In genomic region chr7:108592633-108593277, GRCh38 we compare ENCODE assay signal across 9 cellular contexts. TPM values are rescaled to one million over a fixed set of nuclear protein-coding genes. Genes with fewer than 3 reads are reported as not detected.
DNase-seq lines count a peak whose midpoint lies in the region; ATAC-seq, FAIRE-seq and TF ChIP-seq lines count a peak whose summit lies in the region.
"Had no signal": no experiment of that assay in that cellular context is flagged by ENCODE, and none has a peak within 500 bp of the region (broad histone marks: within the 10 kb centered on the region; RNA-seq: fewer than 3 reads in every experiment).

No MANE protein-coding gene starts in this region.

- peak overlapping the region; percentile 4 for H3K9ac ChIP-seq in endocrine pancreas (ENCODE audit: control insufficient read depth, insufficient read depth, low read length)

- 42 to 50% (median 49%) methylated on average over 4 of the region's 4 CpGs for WGBS in stomach, 5 donors

- H3K9me3 ChIP-seq in cardiac muscle cell (ENCODE audit: low read depth), result no peaks in the 10 kb centered on the region
- H3K9me3 ChIP-seq in right atrium auricular region, result no peaks in the 10 kb centered on the region
- H3K9me3 ChIP-seq in endocrine pancreas (ENCODE audit: control insufficient read depth, low read length), result no peaks in the 10 kb centered on the region
- no peaks in the 10 kb centered on the region for H3K9me3 ChIP-seq in stomach

- TF ChIP-seq CTCF in cardiac muscle cell (IDR thresholded peaks at IDR 0.05; ENCODE audit: low read depth, low read length), result peak; percentile 30
- peak in 1 of 2 donors; percentile 35 for TF ChIP-seq CTCF in right atrium auricular region (IDR thresholded peaks at IDR 0.05)
- no peak for TF ChIP-seq CTCF in stomach (IDR thresholded peaks at IDR 0.05)

- FAIRE-seq in urothelium cell line (lab: Jason Lieb, UNC) (no peak), RCC 7860 (lab: Jason Lieb, UNC) (no peak)

- H3K36me3 ChIP-seq in cardiac muscle cell (no peaks in the 10 kb centered on the region), right atrium auricular region (no peaks in the 10 kb centered on the region), endocrine pancreas (ENCODE audit: control insufficient read depth, insufficient read depth, low read length) (no peaks in the 10 kb centered on the region), stomach (no peaks in the 10 kb centered on the region)

- ATAC-seq in GM19397 (IDR thresholded peaks at IDR 0.05; ENCODE audit: unreplicated experiment), result no peak

- H3K4me1 ChIP-seq in cardiac muscle cell (ENCODE audit: low read depth), result peaks cover 3% of the 10 kb centered on the region
- H3K4me1 ChIP-seq in right atrium auricular region, result no peaks in the 10 kb centered on the region
- H3K4me1 ChIP-seq in endocrine pancreas (ENCODE audit: control insufficient read depth, insufficient read depth, low read length), result peaks cover 3% of the 10 kb centered on the region
- no peaks in the 10 kb centered on the region for H3K4me1 ChIP-seq in stomach

- H3K4me3 ChIP-seq in cardiac muscle cell, result no peak overlapping the region
- no peak overlapping the region for H3K4me3 ChIP-seq in right atrium auricular region
- H3K4me3 ChIP-seq in endocrine pancreas (ENCODE audit: control insufficient read depth, insufficient read depth, low read length), result no peak overlapping the region
- H3K4me3 ChIP-seq in stomach, result no peak overlapping the region

- H3K27ac ChIP-seq in cardiac muscle cell, result no peak overlapping the region
- H3K27ac ChIP-seq in right atrium auricular region, result no peak overlapping the region
- no peak overlapping the region for H3K27ac ChIP-seq in stomach

- no peaks in the 10 kb centered on the region for H3K27me3 ChIP-seq in cardiac muscle cell
- no peaks in the 10 kb centered on the region for H3K27me3 ChIP-seq in right atrium auricular region
- H3K27me3 ChIP-seq in endocrine pancreas (ENCODE audit: control insufficient read depth, insufficient read depth, low read length), result no peaks in the 10 kb centered on the region
- no peaks in the 10 kb centered on the region for H3K27me3 ChIP-seq in stomach

- peak; percentile 31 to 38 for DNase-seq in cardiac muscle cell (ENCODE audit: low read depth in 1 of 2, low spot score in 1 of 2)
- no peak for DNase-seq in right atrium auricular region (ENCODE audit: low spot score)
- DNase-seq in NCI-H524 (lab: John Stamatoyannopoulos, UW), result peak; percentile 71 to 88
- DNase-seq in urothelium cell line (ENCODE audit: low spot score), result peak; percentile 33
- no peak for DNase-seq in stomach
- DNase-seq in RCC 7860 (ENCODE audit: low spot score), result no peak
- DNase-seq: CD8-positive, alpha-beta memory T cell had no signal

- no peak for TF ChIP-seq EP300 in stomach (IDR thresholded peaks at IDR 0.05)

- TF ChIP-seq POLR2A in stomach (IDR thresholded peaks at IDR 0.05), result no peak

- intact Hi-C loops in stomach (cut with DNase I; ENCODE audit: low total_unique reads), result no loop called here

RNA-seq across cellular contexts. Expression of gene DNAJB9, which starts 23.1 kb away (rescaled TPM):
- total RNA-seq in cardiac muscle cell (183 and 204 TPM in 2 replicates), right atrium auricular region (10 to 100 TPM; 60.2 to 100.0 TPM), stomach (100 to 1,000 TPM in 1 of 5 donors, 10 to 100 TPM in 3, 1 to 10 TPM in 1; 2.6 to 218 (median 22.2) TPM)
- polyA plus RNA-seq in cardiac muscle cell (81.2 and 108 TPM in 2 replicates), stomach (10 to 100 TPM in 2 of 3 donors, 1 to 10 TPM in 1; 7.0 to 12.7 (median 11.5) TPM)

RNA-seq across cellular contexts. Expression of gene THAP5, which starts 23.2 kb away (rescaled TPM):
- total RNA-seq in cardiac muscle cell (16.5 and 24.1 TPM in 2 replicates), right atrium auricular region (10 to 100 TPM; 23.3 to 28.9 TPM), stomach (10 to 100 TPM; 16.2 to 73.2 (median 27.4) TPM)
- polyA plus RNA-seq in cardiac muscle cell (19.9 and 20.2 TPM in 2 replicates), stomach (1 to 10 TPM; 5.8 to 9.9 (median 7.1) TPM)

Comparison
In these comparisons a context has a peak if more than half of its experiments do, and no peak if none do; other contexts are left out.
1. DNase-seq: peak in cardiac muscle cell (2 of 2), NCI-H524 (2 of 2) and urothelium cell line (single experiment); none in right atrium auricular region (single experiment), stomach (single experiment) and RCC 7860 (single experiment).